ENCODE assay signal across 20 cellular contexts in the genomic region with DNA sequence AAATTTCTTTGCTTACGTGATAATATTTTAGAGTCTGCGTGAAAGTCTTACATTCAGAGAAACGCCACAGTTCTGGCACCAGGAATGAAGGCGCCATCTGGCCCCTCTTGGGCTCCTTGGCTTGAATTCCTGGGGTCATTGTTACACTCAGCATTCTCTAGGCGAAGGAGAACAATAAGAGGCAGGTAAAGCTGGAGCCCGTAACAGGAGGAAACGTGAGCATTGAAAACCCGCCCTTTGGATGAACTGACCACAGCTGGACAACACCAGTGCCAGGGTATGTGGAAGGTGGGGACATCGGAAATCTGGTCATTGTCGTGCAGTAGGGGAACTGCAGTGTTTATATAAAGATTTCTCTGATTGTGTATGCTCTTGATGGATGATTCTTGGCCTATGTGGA.
"Had no signal": no experiment of that assay in that cellular context is flagged by ENCODE, and none has a peak within 500 bp of the region (broad histone marks: within the 10 kb centered on the region; RNA-seq: fewer than 3 reads in every experiment).

No MANE protein-coding gene starts in this region.

- H3K4me3 Mint-ChIP-seq: activated CD4-positive, alpha-beta T cell treated with anti-CD3 and anti-CD28 coated beads for 36 hours; activated CD8-positive, alpha-beta T cell treated with anti-CD3 and anti-CD28 coated beads for 36 hours; immature natural killer cell; mesothelial cell of epicardium; neural crest cell had no signal

- H3K27me3 ChIP-seq: ascending aorta, ovary, stomach, thyroid gland, uterus had no signal

- H3K4me1 Mint-ChIP-seq: activated CD4-positive, alpha-beta T cell treated with anti-CD3 and anti-CD28 coated beads for 36 hours; immature natural killer cell; neural crest cell had no signal

- H3K36me3 ChIP-seq: ascending aorta, ovary, stomach, thyroid gland, uterus had no signal

- DNase-seq: activated CD4-positive, alpha-beta T cell treated with anti-CD3 and anti-CD28 coated beads for 36 hours; activated CD8-positive, alpha-beta memory T cell treated with anti-CD3 and anti-CD28 coated beads, Interleukin-2, amount 50 U/mL, for 48 hours; activated CD8-positive, alpha-beta T cell treated with anti-CD3 and anti-CD28 coated beads for 36 hours; activated naive CD4-positive, alpha-beta T cell; effector memory CD4-positive, alpha-beta T cell; hypothalamus; immature natural killer cell; left colon; ovary; stimulated activated CD4-positive, alpha-beta T cell treated with anti-CD3 and anti-CD28 coated beads, Interleukin-4, amount 100 ng/mL, for 4 hours; stomach had no signal

- H3K4me1 ChIP-seq: uterus had no signal

- H3K36me3 Mint-ChIP-seq: immature natural killer cell, mesothelial cell of epicardium had no signal

- H3K9me3 Mint-ChIP-seq: activated CD8-positive, alpha-beta T cell treated with anti-CD3 and anti-CD28 coated beads for 36 hours; immature natural killer cell; mesothelial cell of epicardium; neural crest cell had no signal

- H3K27ac ChIP-seq: ascending aorta, coronary artery, epithelial cell of prostate, ovary, stomach, VCaP had no signal

- H3K27ac Mint-ChIP-seq: activated CD4-positive, alpha-beta T cell treated with anti-CD3 and anti-CD28 coated beads for 36 hours; activated CD8-positive, alpha-beta T cell treated with anti-CD3 and anti-CD28 coated beads for 36 hours; immature natural killer cell; mesothelial cell of epicardium had no signal

- H3K9me3 ChIP-seq: ascending aorta, ovary, stomach, thyroid gland, uterus had no signal

- ATAC-seq: activated CD4-positive, alpha-beta T cell treated with anti-CD3 and anti-CD28 coated beads for 36 hours; activated CD8-positive, alpha-beta T cell treated with anti-CD3 and anti-CD28 coated beads for 36 hours had no signal

- H3K4me3 ChIP-seq: ascending aorta, coronary artery, ovary, skin epidermis, stomach, thyroid gland, uterus had no signal
